Comparison of ENCODE assay signal across 9 cellular contexts in the genomic region with DNA sequence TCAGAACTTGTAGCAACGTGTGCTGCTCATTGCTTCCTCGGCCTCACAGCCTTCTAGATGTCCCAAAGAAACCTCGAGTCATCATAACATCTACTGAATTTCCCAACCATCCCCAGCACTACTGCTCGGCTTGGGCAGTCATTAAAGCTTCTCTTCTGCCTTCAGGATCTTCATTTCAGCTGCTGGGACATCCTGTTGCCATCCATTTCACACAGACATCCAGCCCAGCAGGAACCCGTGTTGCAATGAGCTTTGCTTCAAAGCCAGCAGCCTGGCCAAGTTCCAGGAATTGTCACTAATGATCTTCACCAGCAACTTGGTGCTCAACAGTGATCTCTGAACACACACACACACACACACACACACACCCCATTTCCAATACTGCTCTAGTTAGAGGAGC. TPM values are rescaled to one million over a fixed set of nuclear protein-coding genes. Genes with fewer than 3 reads are reported as not detected.
DNase-seq lines count a peak whose midpoint lies in the region; ATAC-seq and TF ChIP-seq lines count a peak whose summit lies in the region.
"Had no signal": no experiment of that assay in that cellular context is flagged by ENCODE, and none has a peak within 500 bp of the region (broad histone marks: within the 10 kb centered on the region; RNA-seq: fewer than 3 reads in every experiment).

No MANE protein-coding gene starts in this region.

- TF ChIP-seq RAD21 in IMR-90 (IDR thresholded peaks at IDR 0.05; ENCODE audit: low read length), result no peak

- peak; percentile 22; the same call in 1 of the 2 replicates for ATAC-seq in IMR-90 (ENCODE audit: low read depth)
- no peak for ATAC-seq in GM19035 (IDR thresholded peaks at IDR 0.05; ENCODE audit: unreplicated experiment)
- ATAC-seq in HG02885 (IDR thresholded peaks at IDR 0.05; ENCODE audit: poor library complexity, unreplicated experiment), result no peak
- no peak for ATAC-seq in GM18511 (IDR thresholded peaks at IDR 0.05; ENCODE audit: unreplicated experiment)

- no peak overlapping the region for H2AK9ac ChIP-seq in IMR-90 (replicated peaks; ENCODE audit: low read depth, low read length, poor library complexity)

- H3K23ac ChIP-seq in IMR-90 (ENCODE audit: low read depth, low read length), result no peak overlapping the region

- H3K14ac ChIP-seq in IMR-90 (replicated peaks; ENCODE audit: low read depth, low read length), result no peak overlapping the region

- intact Hi-C loops in IMR-90 (cut with micrococcal nuclease) (no loop called here), spleen (cut with DNase I; ENCODE audit: low total_unique reads) (no loop called here)

- peaks cover 17% of the 10 kb centered on the region for H3K9me1 ChIP-seq in IMR-90 (ENCODE audit: insufficient read depth, low read length)

- H3K9me2 ChIP-seq in hepatocyte (replicated peaks; ENCODE audit: insufficient read depth), result no peaks in the 10 kb centered on the region

- 40% methylated on average over 4 of the region's 5 CpGs; no CpG with 5 or more reads in 1 of the 2 experiments for WGBS in IMR-90 (ENCODE audit: extremely low coverage in 2 of 2, insufficient read length in 1 of 2), 2 experiments
- 80% methylated on average over 5 of the region's 5 CpGs for WGBS in hepatocyte (ENCODE audit: low lambda C conversion rate, missing lambda C conversion rate)
- 35 to 62% (median 43%) methylated on average over 5 of the region's 5 CpGs for WGBS in spleen, 5 donors

- H3K4me2 ChIP-seq in IMR-90 (ENCODE audit: low read depth, low read length) (no peak overlapping the region), hepatocyte (peak overlapping the region; percentile 29)

- H3K79me1 ChIP-seq in IMR-90 (ENCODE audit: low read depth in 1 of 2, low read length in 2 of 2), result peaks cover 42 to 65% of the 10 kb centered on the region in 2 experiments

- peaks cover 80% of the 10 kb centered on the region for H3K79me2 ChIP-seq in hepatocyte

- H3K4ac ChIP-seq in IMR-90 (ENCODE audit: low read depth, low read length), result no peak overlapping the region

- dilution Hi-C loops in IMR-90 (cut with HindIII; ENCODE audit: low sequenced_read_pairs, unreplicated experiment), result no loop called here

- H3K4me1 ChIP-seq in IMR-90 (ENCODE audit: control insufficient read depth, insufficient read depth, low read length) (peaks cover 26% of the 10 kb centered on the region), hepatocyte (ENCODE audit: insufficient read depth) (peaks cover 23% of the 10 kb centered on the region), spleen (peaks cover 0 to 33% (median 0%) of the 10 kb centered on the region in 6 donors)

- TF ChIP-seq POLR2A in IMR-90 (IDR thresholded peaks at IDR 0.05; ENCODE audit: low read depth, low read length) (no peak), spleen (IDR thresholded peaks at IDR 0.05) (no peak)

- H4K20me1 ChIP-seq in IMR-90 (ENCODE audit: insufficient read depth, low read length) (peaks cover 43% of the 10 kb centered on the region), hepatocyte (ENCODE audit: insufficient read depth, poor library complexity, severe bottlenecking) (peaks cover 3% of the 10 kb centered on the region)

- no peak overlapping the region for H2BK20ac ChIP-seq in IMR-90 (ENCODE audit: low read depth, low read length)

- TF ChIP-seq CTCF in IMR-90 (conservative IDR thresholded peaks at IDR 0.05; ENCODE audit: low read depth, low read length) (no peak), VCaP (conservative IDR thresholded peaks at IDR 0.05) (no peak), hepatocyte (IDR thresholded peaks at IDR 0.05; ENCODE audit: poor library complexity) (no peak), spleen (IDR thresholded peaks at IDR 0.05 in 8 of 11, conservative IDR thresholded peaks at IDR 0.05 in 3 of 11) (no peak)

- no peaks in the 10 kb centered on the region; the same call in 1 of the 2 replicates for H3K36me3 ChIP-seq in IMR-90 (ENCODE audit: control insufficient read depth, insufficient read depth, low read length)
- no peaks in the 10 kb centered on the region for H3K36me3 ChIP-seq in hepatocyte (replicated peaks; ENCODE audit: insufficient read depth, low read depth)
- H3K36me3 ChIP-seq in spleen, result no peaks in the 10 kb centered on the region

- H3K27me3 ChIP-seq in IMR-90 (ENCODE audit: control insufficient read depth, insufficient read depth, low read length) (no peaks in the 10 kb centered on the region), hepatocyte (no peaks in the 10 kb centered on the region), spleen (replicated peaks in 1 of 7) (no peaks in the 10 kb centered on the region)

- DNase-seq in IMR-90 (peak; percentile 58), hepatocyte (ENCODE audit: low spot score) (peak; percentile 68), spleen (no peak), AG08395 (ENCODE audit: low spot score) (no peak)
- DNase-seq: NCI-H226 had no signal

- H3K18ac ChIP-seq in IMR-90 (ENCODE audit: low read depth, low read length), result peak overlapping the region; percentile 13; the same call in 1 of the 2 replicates

- H2BK5ac ChIP-seq in IMR-90 (ENCODE audit: low read depth, low read length, poor library complexity, severe bottlenecking), result no peak overlapping the region

- no TSS peak for BruUV-seq in IMR-90 (replicated peaks; lab: Mats Ljungman, UMichigan)

- 0 out of 2 replicates have a peak overlapping the region, but pooled peaks have one; percentile 1 for H4K91ac ChIP-seq in IMR-90 (ENCODE audit: insufficient read depth, low read depth, low read length)

- H4K5ac ChIP-seq in IMR-90 (ENCODE audit: low read depth, low read length), result no peak overlapping the region

- 0 out of 2 replicates have a peak overlapping the region, but pooled peaks have one; percentile 17 for H3K27ac ChIP-seq in IMR-90 (ENCODE audit: insufficient read depth, low read length)
- peak overlapping the region; percentile 73 for H3K27ac ChIP-seq in VCaP
- peak overlapping the region; percentile 53 for H3K27ac ChIP-seq in hepatocyte
- peak overlapping the region in 5 of 8 donors; percentile 27 to 56 (median 43) for H3K27ac ChIP-seq in spleen

- in situ Hi-C loops in IMR-90 (cut with MboI; ENCODE audit: low sequenced_read_pairs), result no loop called here

- POLR2A ChIA-PET in IMR-90 (lab: Charles Lee; ENCODE audit: unreplicated experiment), result interaction anchor here (0.5 kb wide), 1 partner anchor 15 kb away, joined by 7 read pairs; no protein-coding TSS in a partner anchor

- CTCF ChIA-PET in IMR-90 (lab: Yijun Ruan, JAX), result interaction anchor here (0.9 kb wide), 1 partner anchor 13 kb away, joined by 3 read pairs; no protein-coding TSS in a partner anchor

- no peak overlapping the region for H3K56ac ChIP-seq in IMR-90 (ENCODE audit: extremely low read depth, insufficient read depth, low read length)

- H3K4me3 ChIP-seq in IMR-90 (ENCODE audit: insufficient read depth, low read depth, low read length) (no peak overlapping the region), hepatocyte (no peak overlapping the region), spleen (no peak overlapping the region)

- no peak overlapping the region for H3K9ac ChIP-seq in IMR-90 (ENCODE audit: low read depth, low read length)

- H2AFZ ChIP-seq in IMR-90 (replicated peaks; ENCODE audit: low read length, poor library complexity) (no peak overlapping the region), hepatocyte (no peak overlapping the region)

- no peak overlapping the region for H2BK120ac ChIP-seq in IMR-90 (ENCODE audit: low read depth, low read length)

- H3K9me3 ChIP-seq in IMR-90 (ENCODE audit: control insufficient read depth, insufficient read depth, low read length) (no peaks in the 10 kb centered on the region), hepatocyte (ENCODE audit: low read depth) (no peaks in the 10 kb centered on the region), spleen (no peaks in the 10 kb centered on the region)

- 0 out of 4 replicates have a peak overlapping the region, but pooled peaks of 1 of the 2 experiments have one; percentile 4 for H4K8ac ChIP-seq in IMR-90 (ENCODE audit: low read depth in 2 of 2, low read length in 2 of 2)

- no peak overlapping the region for H2BK15ac ChIP-seq in IMR-90 (ENCODE audit: low read depth, low read length)

- H2AK5ac ChIP-seq in IMR-90 (ENCODE audit: low read depth, low read length), result no peak overlapping the region

TF ChIP-seq in IMR-90, 13 proteins besides CTCF, POLR2A, EP300 and RAD21:
- TF ChIP-seq CEBPB (IDR thresholded peaks at IDR 0.05; ENCODE audit: low read depth, low read length), result no peak; the same call in 1 of the 2 replicates
- no peak for TF ChIP-seq SMC3 (IDR thresholded peaks at IDR 0.05; ENCODE audit: low read depth, low read length)

RNA-seq across cellular contexts. Expression of gene WLS, which starts 18.5 kb away (rescaled TPM):
- total RNA-seq in IMR-90 (2012; rRNA removed) (139 and 157 TPM in 2 replicates), hepatocyte (102 and 115 TPM in 2 replicates), spleen (10 to 100 TPM; 31.6 to 67.2 (median 61.7) TPM)
- polyA plus RNA-seq in IMR-90 (2012; rRNA removed) (105 and 152 TPM in 2 replicates), hepatocyte (66.3 and 79.9 TPM in 2 replicates), spleen (1 to 10 TPM; 5.6 to 9.3 (median 8.8) TPM)
- 50.8 and 60.3 TPM in 2 replicates for polyA plus RNA-seq in IMR-90 (2012; cell fraction: cytosol; rRNA removed)
- 47.7 and 165 TPM in 2 replicates for polyA plus RNA-seq in IMR-90 (2012; cell fraction: nucleus; rRNA removed; ENCODE audit: low replicate concordance)

Comparison
In these comparisons a context has a peak if more than half of its experiments do, and no peak if none do; other contexts are left out.
1. DNase-seq: peak in IMR-90 (single experiment) and hepatocyte (single experiment); none in spleen (single experiment) and AG08395 (single experiment).
2. H3K27ac ChIP-seq: peak in every context shown above with its lines; median percentile 73 in VCaP; 53 in hepatocyte; 43 in spleen; 17 in IMR-90.